In genomic region chr6:134477991-134478635, GRCh38 we compare ENCODE assay signal across 2 cellular contexts.
A peak's percentile ranks its signal among the peaks of the same experiment; 100 is the strongest.
TF ChIP-seq lines count a peak whose summit lies in the region.

No MANE protein-coding gene starts in this region.

TF ChIP-seq in SK-N-SH, 30 proteins besides CTCF, POLR2A, EP300 and RAD21 (continued from another document):
- TF ChIP-seq, protein P1, sequence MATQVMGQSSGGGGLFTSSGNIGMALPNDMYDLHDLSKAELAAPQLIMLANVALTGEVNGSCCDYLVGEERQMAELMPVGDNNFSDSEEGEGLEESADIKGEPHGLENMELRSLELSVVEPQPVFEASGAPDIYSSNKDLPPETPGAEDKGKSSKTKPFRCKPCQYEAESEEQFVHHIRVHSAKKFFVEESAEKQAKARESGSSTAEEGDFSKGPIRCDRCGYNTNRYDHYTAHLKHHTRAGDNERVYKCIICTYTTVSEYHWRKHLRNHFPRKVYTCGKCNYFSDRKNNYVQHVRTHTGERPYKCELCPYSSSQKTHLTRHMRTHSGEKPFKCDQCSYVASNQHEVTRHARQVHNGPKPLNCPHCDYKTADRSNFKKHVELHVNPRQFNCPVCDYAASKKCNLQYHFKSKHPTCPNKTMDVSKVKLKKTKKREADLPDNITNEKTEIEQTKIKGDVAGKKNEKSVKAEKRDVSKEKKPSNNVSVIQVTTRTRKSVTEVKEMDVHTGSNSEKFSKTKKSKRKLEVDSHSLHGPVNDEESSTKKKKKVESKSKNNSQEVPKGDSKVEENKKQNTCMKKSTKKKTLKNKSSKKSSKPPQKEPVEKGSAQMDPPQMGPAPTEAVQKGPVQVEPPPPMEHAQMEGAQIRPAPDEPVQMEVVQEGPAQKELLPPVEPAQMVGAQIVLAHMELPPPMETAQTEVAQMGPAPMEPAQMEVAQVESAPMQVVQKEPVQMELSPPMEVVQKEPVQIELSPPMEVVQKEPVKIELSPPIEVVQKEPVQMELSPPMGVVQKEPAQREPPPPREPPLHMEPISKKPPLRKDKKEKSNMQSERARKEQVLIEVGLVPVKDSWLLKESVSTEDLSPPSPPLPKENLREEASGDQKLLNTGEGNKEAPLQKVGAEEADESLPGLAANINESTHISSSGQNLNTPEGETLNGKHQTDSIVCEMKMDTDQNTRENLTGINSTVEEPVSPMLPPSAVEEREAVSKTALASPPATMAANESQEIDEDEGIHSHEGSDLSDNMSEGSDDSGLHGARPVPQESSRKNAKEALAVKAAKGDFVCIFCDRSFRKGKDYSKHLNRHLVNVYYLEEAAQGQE (IDR thresholded peaks at IDR 0.05; ENCODE audit: low read depth, low read length) = 0 out of 2 replicates have a peak, but pooled peaks have one; percentile 34
- TF ChIP-seq, protein P2, sequence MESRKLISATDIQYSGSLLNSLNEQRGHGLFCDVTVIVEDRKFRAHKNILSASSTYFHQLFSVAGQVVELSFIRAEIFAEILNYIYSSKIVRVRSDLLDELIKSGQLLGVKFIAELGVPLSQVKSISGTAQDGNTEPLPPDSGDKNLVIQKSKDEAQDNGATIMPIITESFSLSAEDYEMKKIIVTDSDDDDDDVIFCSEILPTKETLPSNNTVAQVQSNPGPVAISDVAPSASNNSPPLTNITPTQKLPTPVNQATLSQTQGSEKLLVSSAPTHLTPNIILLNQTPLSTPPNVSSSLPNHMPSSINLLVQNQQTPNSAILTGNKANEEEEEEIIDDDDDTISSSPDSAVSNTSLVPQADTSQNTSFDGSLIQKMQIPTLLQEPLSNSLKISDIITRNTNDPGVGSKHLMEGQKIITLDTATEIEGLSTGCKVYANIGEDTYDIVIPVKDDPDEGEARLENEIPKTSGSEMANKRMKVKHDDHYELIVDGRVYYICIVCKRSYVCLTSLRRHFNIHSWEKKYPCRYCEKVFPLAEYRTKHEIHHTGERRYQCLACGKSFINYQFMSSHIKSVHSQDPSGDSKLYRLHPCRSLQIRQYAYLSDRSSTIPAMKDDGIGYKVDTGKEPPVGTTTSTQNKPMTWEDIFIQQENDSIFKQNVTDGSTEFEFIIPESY (IDR thresholded peaks at IDR 0.05; ENCODE audit: borderline replicate concordance, low read depth) = no peak
- no peak for TF ChIP-seq RCOR1 (IDR thresholded peaks at IDR 0.05; ENCODE audit: low read length)

TF ChIP-seq in SK-N-SH treated with all-trans-retinoic acid at 6 μM for 48 hours, 23 proteins besides CTCF, POLR2A, EP300 and RAD21 (continued from another document):
- TF ChIP-seq, protein P3, sequence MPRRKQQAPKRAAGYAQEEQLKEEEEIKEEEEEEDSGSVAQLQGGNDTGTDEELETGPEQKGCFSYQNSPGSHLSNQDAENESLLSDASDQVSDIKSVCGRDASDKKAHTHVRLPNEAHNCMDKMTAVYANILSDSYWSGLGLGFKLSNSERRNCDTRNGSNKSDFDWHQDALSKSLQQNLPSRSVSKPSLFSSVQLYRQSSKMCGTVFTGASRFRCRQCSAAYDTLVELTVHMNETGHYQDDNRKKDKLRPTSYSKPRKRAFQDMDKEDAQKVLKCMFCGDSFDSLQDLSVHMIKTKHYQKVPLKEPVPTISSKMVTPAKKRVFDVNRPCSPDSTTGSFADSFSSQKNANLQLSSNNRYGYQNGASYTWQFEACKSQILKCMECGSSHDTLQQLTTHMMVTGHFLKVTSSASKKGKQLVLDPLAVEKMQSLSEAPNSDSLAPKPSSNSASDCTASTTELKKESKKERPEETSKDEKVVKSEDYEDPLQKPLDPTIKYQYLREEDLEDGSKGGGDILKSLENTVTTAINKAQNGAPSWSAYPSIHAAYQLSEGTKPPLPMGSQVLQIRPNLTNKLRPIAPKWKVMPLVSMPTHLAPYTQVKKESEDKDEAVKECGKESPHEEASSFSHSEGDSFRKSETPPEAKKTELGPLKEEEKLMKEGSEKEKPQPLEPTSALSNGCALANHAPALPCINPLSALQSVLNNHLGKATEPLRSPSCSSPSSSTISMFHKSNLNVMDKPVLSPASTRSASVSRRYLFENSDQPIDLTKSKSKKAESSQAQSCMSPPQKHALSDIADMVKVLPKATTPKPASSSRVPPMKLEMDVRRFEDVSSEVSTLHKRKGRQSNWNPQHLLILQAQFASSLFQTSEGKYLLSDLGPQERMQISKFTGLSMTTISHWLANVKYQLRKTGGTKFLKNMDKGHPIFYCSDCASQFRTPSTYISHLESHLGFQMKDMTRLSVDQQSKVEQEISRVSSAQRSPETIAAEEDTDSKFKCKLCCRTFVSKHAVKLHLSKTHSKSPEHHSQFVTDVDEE (CRISPR knock-in tag; IDR thresholded peaks at IDR 0.05) = no peak
- TF ChIP-seq OSR1 (CRISPR knock-in tag; IDR thresholded peaks at IDR 0.05) = no peak
- no peak for TF ChIP-seq BACH2 (CRISPR knock-in tag; IDR thresholded peaks at IDR 0.05; ENCODE audit: borderline replicate concordance)
- no peak for TF ChIP-seq GLIS3 (CRISPR knock-in tag; IDR thresholded peaks at IDR 0.05)
- no peak for TF ChIP-seq ZNF8 (CRISPR knock-in tag; IDR thresholded peaks at IDR 0.05)
